Comparison of ENCODE assay signal across 1 cellular context in genomic region chr10:96448021-96448457, GRCh38.
TF ChIP-seq lines count a peak whose summit lies in the region.

No MANE protein-coding gene starts in this region.

TF ChIP-seq in WTC11, 78 proteins besides CTCF, POLR2A, EP300 and RAD21 (continued from another document):
- TF ChIP-seq FOXP4 (CRISPR knock-in tag; IDR thresholded peaks at IDR 0.05) (no peak), JAZF1 (CRISPR knock-in tag; IDR thresholded peaks at IDR 0.05) (no peak), AR (CRISPR knock-in tag; IDR thresholded peaks at IDR 0.05) (no peak), FOXJ3 (CRISPR knock-in tag; IDR thresholded peaks at IDR 0.05; ENCODE audit: borderline replicate concordance) (no peak), SOX15 (CRISPR knock-in tag; IDR thresholded peaks at IDR 0.05) (no peak), FOXP1 (CRISPR knock-in tag; IDR thresholded peaks at IDR 0.05; ENCODE audit: borderline replicate concordance) (no peak), USF2 (CRISPR knock-in tag; IDR thresholded peaks at IDR 0.05) (no peak)
